9 cellular contexts compared by ENCODE assay signal in genomic region chr1:46934852-46935251, GRCh38. TPM values are rescaled to one million over a fixed set of nuclear protein-coding genes. Genes with fewer than 3 reads are reported as not detected.
A peak's percentile ranks its signal among the peaks of the same experiment; 100 is the strongest.
DNase-seq lines count a peak whose midpoint lies in the region; ATAC-seq and TF ChIP-seq lines count a peak whose summit lies in the region.
"Not testable (repeated sequence)": the region's sequence is repeated elsewhere in the genome, so short reads cannot be mapped to it uniquely, and the experiment has no call there.
"Had no signal": no experiment of that assay in that cellular context is flagged by ENCODE, and none has a peak within 500 bp of the region (broad histone marks: within the 10 kb centered on the region; RNA-seq: fewer than 3 reads in every experiment).

No MANE protein-coding gene starts in this region.

- not testable (repeated sequence) for H3K9me3 ChIP-seq in liver (ENCODE audit: control insufficient read depth in 4 of 4, low read length in 3 of 4)

- peak; percentile 52 for ATAC-seq in Right ventricle myocardium inferior

- TF ChIP-seq RAD21 in liver (IDR thresholded peaks at IDR 0.05), result peak; percentile 65 to 82

- not testable (repeated sequence) for H3K27me3 ChIP-seq in liver (ENCODE audit: control insufficient read depth in 4 of 4, insufficient read depth in 4 of 4, low read length in 3 of 4)

- not testable (repeated sequence) for H3K4me1 Mint-ChIP-seq in chondrocyte (ENCODE audit: low read depth)

- TF ChIP-seq CTCF in AG09319 (IDR thresholded peaks at IDR 0.05; ENCODE audit: low read depth, low read length) (peak; percentile 9), GM12874 (IDR thresholded peaks at IDR 0.05; ENCODE audit: insufficient read depth, low read depth, low read length) (0 out of 2 replicates have a peak, but pooled peaks have one; percentile 25), chondrocyte (IDR thresholded peaks at IDR 0.05) (peak; percentile 74), liver (IDR thresholded peaks at IDR 0.05; ENCODE audit: low read depth, low read length, missing input control) (peak; percentile 53), retinal pigment epithelial cell (conservative IDR thresholded peaks at IDR 0.05; ENCODE audit: low read depth, low read length) (peak; percentile 46)

- H3K27ac Mint-ChIP-seq in chondrocyte (ENCODE audit: unreplicated experiment), result not testable (repeated sequence)

- H3K36me3 Mint-ChIP-seq in chondrocyte (ENCODE audit: low read depth), result not testable (repeated sequence)

- H3K4me1 ChIP-seq in liver (ENCODE audit: control insufficient read depth in 4 of 4, insufficient read depth in 4 of 4, low read length in 3 of 4), result peaks cover 0 to 28% (median 2%) of the 10 kb centered on the region in 4 donors

- not testable (repeated sequence) for H3K27ac ChIP-seq in liver (ENCODE audit: low read depth in 1 of 2, low read length in 2 of 2)

- intact Hi-C loops in Right ventricle myocardium inferior (cut with DNase I), result not testable (repeated sequence)

- 34% methylated on average over 8 of the region's 8 CpGs for WGBS in liver

- not testable (repeated sequence) for H3K4me3 Mint-ChIP-seq in chondrocyte (ENCODE audit: unreplicated experiment)

- not testable (repeated sequence) for H3K9ac ChIP-seq in liver (ENCODE audit: low read depth in 1 of 2, low read length in 2 of 2)

- H3K9me3 Mint-ChIP-seq in chondrocyte (ENCODE audit: low read depth), result not testable (repeated sequence)

- DNase-seq in AG09319 (ENCODE audit: extremely low read depth, low read depth); chondrocyte (ENCODE audit: low spot score); Right ventricle myocardium inferior (ENCODE audit: missing footprints); retinal pigment epithelial cell (ENCODE audit: low read depth): not testable (repeated sequence)
- peak; percentile 3 for DNase-seq in M059J (ENCODE audit: low read depth)
- DNase-seq in SKM-1 treated with dmso at 0.1 percent for 144 hours (lab: John Stamatoyannopoulos, UW; ENCODE audit: unreplicated experiment), result peak; percentile 2

- H3K36me3 ChIP-seq in liver (ENCODE audit: control insufficient read depth in 4 of 4, insufficient read depth in 3 of 4, low read depth in 1 of 4, low read length in 3 of 4), result peaks cover 5 to 40% (median 20%) of the 10 kb centered on the region in 4 donors

- H3K27me3 Mint-ChIP-seq in chondrocyte (ENCODE audit: low read depth), result peaks cover 16% of the 10 kb centered on the region

- H3K4me3 ChIP-seq in liver (ENCODE audit: low read depth in 1 of 3, low read length in 3 of 3); retinal pigment epithelial cell (ENCODE audit: low read length): not testable (repeated sequence)

RNA-seq across cellular contexts. Expression of gene CYP4A11, which starts 6.4 kb away (rescaled TPM):
- not detected in 2 replicates for total RNA-seq in M059J (2014; rRNA removed; shearing (Covaris generic))
- total RNA-seq in chondrocyte (not detected in 3 replicates), Right ventricle myocardium inferior (not detected), liver (100 to 1,000 TPM; 190 to 457 TPM)
- 100 to 1,000 TPM; 309 to 582 TPM for polyA plus RNA-seq in liver
- total RNA-seq: activated naive CD4-positive, alpha-beta T cell treated with anti-CD3 and anti-CD28 coated beads for 36 hours had no signal

Comparison
In these comparisons a context has a peak if more than half of its experiments do, and no peak if none do; other contexts are left out.
1. CTCF ChIP-seq: peak in every context shown above with its lines; median percentile 74 in chondrocyte; 53 in liver; 46 in retinal pigment epithelial cell; 25 in GM12874; 9 in AG09319.
2. RNA of gene CYP4A11, which starts 6.4 kb away (total RNA-seq): 190 to 457 TPM in liver; not detected in Right ventricle myocardium inferior (single experiment), not detected in chondrocyte and not detected in M059J; every median in the first group is over 100 times any median in the second.